Comparison of ENCODE assay signal across 23 cellular contexts in genomic region chr6:80382796-80383195, GRCh38.
DNase-seq lines count a peak whose midpoint lies in the region; ATAC-seq, FAIRE-seq and TF ChIP-seq lines count a peak whose summit lies in the region.
"Had no signal": no experiment of that assay in that cellular context is flagged by ENCODE, and none has a peak within 500 bp of the region (broad histone marks: within the 10 kb centered on the region; RNA-seq: fewer than 3 reads in every experiment).

No MANE protein-coding gene starts in this region.

- H3K4me3 Mint-ChIP-seq in astrocyte (ENCODE audit: unreplicated experiment), result no peak overlapping the region
- H3K4me3 Mint-ChIP-seq: activated CD8-positive, alpha-beta memory T cell treated with anti-CD3 and anti-CD28 coated beads, Interleukin-2, amount 10 ng/mL, durations not matched to agents 7 days and 5 days; stimulated activated memory B cell treated with anti-CD40 and anti-IgM and Interleukin-4, amounts not matched to agents 10 μg/mL and 1 μg/mL and 100 μg/mL, for 72 hours had no signal

- no peaks in the 10 kb centered on the region for H3K27me3 Mint-ChIP-seq in astrocyte (ENCODE audit: low read depth, unreplicated experiment)
- H3K27me3 Mint-ChIP-seq: activated CD8-positive, alpha-beta memory T cell treated with anti-CD3 and anti-CD28 coated beads, Interleukin-2, amount 10 ng/mL, durations not matched to agents 7 days and 5 days; stimulated activated memory B cell treated with anti-CD40 and anti-IgM and Interleukin-4, amounts not matched to agents 10 μg/mL and 1 μg/mL and 100 μg/mL, for 72 hours had no signal

- H3K9me3 ChIP-seq in astrocyte (ENCODE audit: insufficient read depth, low read depth, low read length), result no peaks in the 10 kb centered on the region
- H3K9me3 ChIP-seq: esophagus muscularis mucosa, heart left ventricle, thyroid gland had no signal

- TF ChIP-seq CTCF in astrocyte (IDR thresholded peaks at IDR 0.05; ENCODE audit: insufficient read depth, low read depth, low read length) (no peak), fibroblast of pulmonary artery (IDR thresholded peaks at IDR 0.05; ENCODE audit: low read length, missing control alignments) (no peak)

- no peak overlapping the region for H3K27ac ChIP-seq in astrocyte (ENCODE audit: low read depth, low read length)
- H3K27ac ChIP-seq: esophagus muscularis mucosa, heart left ventricle, thyroid gland had no signal

- no peaks in the 10 kb centered on the region for H3K4me1 ChIP-seq in astrocyte (ENCODE audit: insufficient read depth, low read length)
- H3K4me1 ChIP-seq: esophagus muscularis mucosa, heart left ventricle, thyroid gland had no signal

- no peaks in the 10 kb centered on the region for H3K79me2 ChIP-seq in astrocyte (ENCODE audit: insufficient read depth, low read length)

- FAIRE-seq in astrocyte (lab: Jason Lieb, UNC), result no peak
- FAIRE-seq: G401.6, K562 had no signal

- ATAC-seq in HG02870 (IDR thresholded peaks at IDR 0.05; ENCODE audit: unreplicated experiment), result peak; percentile 84
- no peak for ATAC-seq in GM19397 (IDR thresholded peaks at IDR 0.05; ENCODE audit: unreplicated experiment)
- no peak for ATAC-seq in HG03045 (IDR thresholded peaks at IDR 0.05; ENCODE audit: unreplicated experiment)
- ATAC-seq: activated CD8-positive, alpha-beta memory T cell treated with anti-CD3 and anti-CD28 coated beads, Interleukin-2, amount 10 ng/mL, durations not matched to agents 7 days and 5 days; heart left ventricle; K562; left ventricle myocardium superior; right cardiac atrium; stimulated activated memory B cell treated with anti-CD40 and anti-IgM and Interleukin-4, amounts not matched to agents 10 μg/mL and 1 μg/mL and 100 μg/mL, for 72 hours had no signal

- no peak overlapping the region for H3K27ac Mint-ChIP-seq in astrocyte (ENCODE audit: unreplicated experiment)
- H3K27ac Mint-ChIP-seq: activated CD8-positive, alpha-beta memory T cell treated with anti-CD3 and anti-CD28 coated beads, Interleukin-2, amount 10 ng/mL, durations not matched to agents 7 days and 5 days; activated T-helper 2 cell treated with anti-CD3 and anti-CD28 coated beads, Interferon-gamma antibody, Interleukin-2, Interleukin-4, amounts not matched to agents 10 μg/mL and 5 μg/mL and 100 μg/mL, durations not matched to agents 14 hours and 24 hours and 36 hours; stimulated activated memory B cell treated with anti-CD40 and anti-IgM and Interleukin-4, amounts not matched to agents 10 μg/mL and 1 μg/mL and 100 μg/mL, for 72 hours had no signal

- H2AFZ ChIP-seq in astrocyte (ENCODE audit: low read depth, low read length), result no peak overlapping the region

- H3K4me3 ChIP-seq in astrocyte (ENCODE audit: insufficient read depth, low read depth, low read length), result no peak overlapping the region
- no peak overlapping the region for H3K4me3 ChIP-seq in fibroblast of pulmonary artery (replicated peaks; ENCODE audit: low read depth, low read length)
- no peak overlapping the region for H3K4me3 ChIP-seq in skeletal muscle cell (ENCODE audit: low read depth, low read length)
- H3K4me3 ChIP-seq: esophagus muscularis mucosa, heart left ventricle, K562, thyroid gland had no signal

- H3K9me3 Mint-ChIP-seq in astrocyte (ENCODE audit: unreplicated experiment), result peaks cover 2% of the 10 kb centered on the region
- H3K9me3 Mint-ChIP-seq: activated T-helper 2 cell treated with anti-CD3 and anti-CD28 coated beads, Interferon-gamma antibody, Interleukin-2, Interleukin-4, amounts not matched to agents 10 μg/mL and 5 μg/mL and 100 μg/mL, durations not matched to agents 14 hours and 24 hours and 36 hours; stimulated activated memory B cell treated with anti-CD40 and anti-IgM and Interleukin-4, amounts not matched to agents 10 μg/mL and 1 μg/mL and 100 μg/mL, for 72 hours had no signal

- H4K20me1 ChIP-seq in astrocyte (ENCODE audit: insufficient read depth, low read length), result no peaks in the 10 kb centered on the region

- no peaks in the 10 kb centered on the region for H3K36me3 ChIP-seq in astrocyte (ENCODE audit: insufficient read depth, low read length)
- H3K36me3 ChIP-seq: esophagus muscularis mucosa, heart left ventricle, thyroid gland had no signal

- peak; percentile 24 for DNase-seq in astrocyte (ENCODE audit: low read depth)
- DNase-seq in fibroblast of pulmonary artery (ENCODE audit: low read depth), result peak; percentile 58
- peak; percentile 67 for DNase-seq in skeletal muscle cell (ENCODE audit: low read depth)
- DNase-seq in AG08396 (ENCODE audit: low spot score), result no peak
- DNase-seq: activated CD4-positive, alpha-beta T cell treated with anti-CD3 and anti-CD28 coated beads for 48 hours; activated CD8-positive, alpha-beta memory T cell treated with anti-CD3 and anti-CD28 coated beads, Interleukin-2, amount 10 ng/mL, durations not matched to agents 7 days and 5 days; caudate nucleus; COR-L47; effector CD8-positive, alpha-beta T cell; heart left ventricle; left ventricle myocardium superior; NCI-H524; occipital lobe; right cardiac atrium; thyroid gland had no signal

- no peak overlapping the region for H3K9ac ChIP-seq in astrocyte (ENCODE audit: low read length)

- H3K4me2 ChIP-seq in astrocyte (ENCODE audit: low read length), result no peak overlapping the region

- H3K4me1 Mint-ChIP-seq in astrocyte (ENCODE audit: low read depth, unreplicated experiment), result no peaks in the 10 kb centered on the region
- H3K4me1 Mint-ChIP-seq: activated CD8-positive, alpha-beta memory T cell treated with anti-CD3 and anti-CD28 coated beads, Interleukin-2, amount 10 ng/mL, durations not matched to agents 7 days and 5 days; stimulated activated memory B cell treated with anti-CD40 and anti-IgM and Interleukin-4, amounts not matched to agents 10 μg/mL and 1 μg/mL and 100 μg/mL, for 72 hours had no signal

- no peaks in the 10 kb centered on the region for H3K27me3 ChIP-seq in astrocyte (ENCODE audit: insufficient read depth, low read length)
- H3K27me3 ChIP-seq: esophagus muscularis mucosa, heart left ventricle, thyroid gland had no signal

- H3K36me3 Mint-ChIP-seq in astrocyte (ENCODE audit: low read depth, unreplicated experiment), result peaks cover 3% of the 10 kb centered on the region
- H3K36me3 Mint-ChIP-seq: activated CD8-positive, alpha-beta memory T cell treated with anti-CD3 and anti-CD28 coated beads, Interleukin-2, amount 10 ng/mL, durations not matched to agents 7 days and 5 days; stimulated activated memory B cell treated with anti-CD40 and anti-IgM and Interleukin-4, amounts not matched to agents 10 μg/mL and 1 μg/mL and 100 μg/mL, for 72 hours had no signal
